26 cellular contexts compared by ENCODE assay signal in genomic region chrX:140521393-140521792, GRCh38. TPM values are rescaled to one million over a fixed set of nuclear protein-coding genes. Genes with fewer than 3 reads are reported as not detected.
"Had no signal": no experiment of that assay in that cellular context is flagged by ENCODE, and none has a peak within 500 bp of the region (broad histone marks: within the 10 kb centered on the region; RNA-seq: fewer than 3 reads in every experiment).

No MANE protein-coding gene starts in this region.

- H3K27ac ChIP-seq: epithelial cell of prostate, esophagus muscularis mucosa, gastrocnemius medialis, heart right ventricle, spleen, tibial artery, upper lobe of left lung, uterus had no signal

- H3K4me1 ChIP-seq: esophagus muscularis mucosa, gastrocnemius medialis, heart right ventricle, spleen, tibial artery, upper lobe of left lung, uterus had no signal

- H3K4me3 ChIP-seq: esophagus muscularis mucosa, gastrocnemius medialis, heart right ventricle, spleen, tibial artery, upper lobe of left lung, uterus had no signal

- H3K9me3 ChIP-seq: esophagus muscularis mucosa, gastrocnemius medialis, heart right ventricle, spleen, tibial artery, upper lobe of left lung, uterus had no signal

- H3K36me3 ChIP-seq: esophagus muscularis mucosa, gastrocnemius medialis, heart right ventricle, spleen, tibial artery, upper lobe of left lung, uterus had no signal

- H3K27me3 ChIP-seq: tibial artery, upper lobe of left lung had no signal

- DNase-seq: effector memory CD8-positive, alpha-beta T cell; gastrocnemius medialis; heart right ventricle; islet precursor cell; mammary epithelial cell; natural killer cell; posterior cingulate gyrus; spleen; stimulated activated CD4-positive, alpha-beta T cell treated with anti-CD3 and anti-CD28 coated beads, Interleukin-15, amount 100 ng/mL, for 24 hours; stimulated activated CD4-positive, alpha-beta T cell treated with anti-CD3 and anti-CD28 coated beads, Interleukin-1b, Interleukin-23, amount 100 ng/mL, for 48 hours; stimulated activated CD4-positive, alpha-beta T cell treated with anti-CD3 and anti-CD28 coated beads, Interleukin-4, amount 100 ng/mL, for 24 hours; tibial artery; upper lobe of left lung; uterus had no signal

- ATAC-seq: effector memory CD8-positive, alpha-beta T cell; gastrocnemius medialis; heart right ventricle; left lobe of liver; natural killer cell; sciatic nerve; stimulated activated memory B cell treated with anti-CD40 and anti-IgM and Interleukin-4, amounts not matched to agents 10 μg/mL and 1 μg/mL and 100 μg/mL, for 72 hours had no signal

RNA-seq across cellular contexts. Expression of gene SOX3, which starts 16.5 kb away (rescaled TPM):
- total RNA-seq: esophagus muscularis mucosa, fibroblast of villous mesenchyme, heart right ventricle, left lobe of liver, lower leg skin, mammary epithelial cell, mucosa of gallbladder, myocyte, natural killer cell, osteocyte, pulmonary artery endothelial cell, sciatic nerve, skeletal muscle tissue, spleen had no signal
- polyA plus RNA-seq: heart right ventricle, mammary epithelial cell had no signal
